ENCODE assay signal across 1 cellular context in genomic region chr16:22355487-22355908, GRCh38.
TF ChIP-seq lines count a peak whose summit lies in the region.

No MANE protein-coding gene starts in this region.

TF ChIP-seq in IMR-90, 13 proteins besides CTCF, POLR2A, EP300 and RAD21:
- TF ChIP-seq RFX5 (IDR thresholded peaks at IDR 0.05; ENCODE audit: low read depth, low read length) = no peak
- TF ChIP-seq BHLHE40 (IDR thresholded peaks at IDR 0.05; ENCODE audit: low read depth, low read length) = no peak
- TF ChIP-seq USF2 (IDR thresholded peaks at IDR 0.05; ENCODE audit: low read depth, low read length) = no peak
- no peak for TF ChIP-seq RCOR1 (IDR thresholded peaks at IDR 0.05; ENCODE audit: insufficient replicate concordance, low read length)
- peak; percentile 20; the same call in 1 of the 2 replicates for TF ChIP-seq CEBPB (IDR thresholded peaks at IDR 0.05; ENCODE audit: low read depth, low read length)
- no peak for TF ChIP-seq NFE2L2 (IDR thresholded peaks at IDR 0.05; ENCODE audit: low read depth, low read length)
- no peak for TF ChIP-seq SMC3 (IDR thresholded peaks at IDR 0.05; ENCODE audit: low read depth, low read length)
- TF ChIP-seq, protein P1, sequence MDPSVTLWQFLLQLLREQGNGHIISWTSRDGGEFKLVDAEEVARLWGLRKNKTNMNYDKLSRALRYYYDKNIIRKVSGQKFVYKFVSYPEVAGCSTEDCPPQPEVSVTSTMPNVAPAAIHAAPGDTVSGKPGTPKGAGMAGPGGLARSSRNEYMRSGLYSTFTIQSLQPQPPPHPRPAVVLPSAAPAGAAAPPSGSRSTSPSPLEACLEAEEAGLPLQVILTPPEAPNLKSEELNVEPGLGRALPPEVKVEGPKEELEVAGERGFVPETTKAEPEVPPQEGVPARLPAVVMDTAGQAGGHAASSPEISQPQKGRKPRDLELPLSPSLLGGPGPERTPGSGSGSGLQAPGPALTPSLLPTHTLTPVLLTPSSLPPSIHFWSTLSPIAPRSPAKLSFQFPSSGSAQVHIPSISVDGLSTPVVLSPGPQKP (IDR thresholded peaks at IDR 0.05; ENCODE audit: borderline replicate concordance, low read depth, low read length) = no peak
